26 cellular contexts compared by ENCODE assay signal in the genomic region with DNA sequence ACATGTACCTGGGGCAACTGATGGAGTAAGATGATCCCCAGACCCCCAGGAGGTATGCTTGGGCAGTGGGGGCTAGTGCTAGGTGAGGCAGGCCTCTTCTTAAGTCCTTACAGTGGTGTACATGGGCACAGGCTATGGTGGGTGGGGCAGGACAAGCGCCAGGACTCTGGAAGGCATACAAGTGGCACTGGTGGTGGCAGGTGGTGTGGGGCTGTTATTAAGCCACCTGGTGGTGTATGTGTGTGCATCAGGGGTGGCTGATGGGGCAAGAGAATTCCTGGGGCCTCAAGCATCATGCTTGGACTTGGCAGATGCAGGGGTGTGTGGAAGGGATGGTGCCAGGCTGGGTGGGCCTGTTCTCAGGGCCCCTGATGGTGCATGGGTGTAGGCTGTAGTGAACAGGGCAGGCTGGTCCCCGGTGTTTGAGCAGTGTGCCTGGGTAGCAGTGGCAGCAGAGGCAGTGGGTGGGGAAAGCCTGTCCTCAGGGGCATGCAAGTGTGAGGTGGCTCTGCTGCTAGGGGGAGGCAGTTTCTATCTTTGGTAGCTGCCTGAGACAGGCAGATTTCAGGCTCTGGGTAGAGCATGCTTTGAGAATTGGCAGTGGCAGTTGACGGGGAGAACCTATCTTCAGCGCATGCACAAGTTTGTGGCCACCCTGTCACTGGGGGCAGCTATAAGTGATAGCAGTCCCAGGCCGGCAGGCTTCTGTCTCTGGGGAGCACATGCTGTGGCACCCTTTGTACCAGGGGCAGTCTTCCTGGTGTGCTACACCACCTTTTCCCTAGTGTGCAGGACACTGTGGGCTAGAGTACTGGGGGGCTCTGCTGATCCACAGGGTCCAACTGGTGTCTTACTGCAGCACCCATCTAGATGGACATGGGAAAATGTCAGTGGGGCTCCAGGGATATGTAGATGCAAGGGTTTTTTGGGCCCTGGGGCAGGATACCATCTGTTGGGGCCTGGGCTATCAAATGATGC. TPM values are rescaled to one million over a fixed set of nuclear protein-coding genes. Genes with fewer than 3 reads are reported as not detected.
DNase-seq lines count a peak whose midpoint lies in the region; ATAC-seq and TF ChIP-seq lines count a peak whose summit lies in the region.
"Had no signal": no experiment of that assay in that cellular context is flagged by ENCODE, and none has a peak within 500 bp of the region (broad histone marks: within the 10 kb centered on the region; RNA-seq: fewer than 3 reads in every experiment).

No MANE protein-coding gene starts in this region.

- DNase-seq in activated naive CD4-positive, alpha-beta T cell treated with anti-CD3 and anti-CD28 coated beads, Interleukin-2, amount 50 U/mL, for 72 hours (ENCODE audit: low spot score in 2 of 2), result no peak
- DNase-seq in activated naive CD4-positive, alpha-beta T cell (lab: John Stamatoyannopoulos, UW), result no peak
- DNase-seq in neural progenitor cell (ENCODE audit: low spot score) (no peak), aorta (no peak), adrenal gland (no peak), NCI-H748 treated with DMSO at 0.1 percent for 48 hours (lab: John Stamatoyannopoulos, UW) (no peak)
- DNase-seq: ACHN; activated CD4-positive, alpha-beta T cell treated with anti-CD3 and anti-CD28 coated beads for 1 hour; C1 segment of cervical spinal cord; colonic mucosa; esophagus squamous epithelium; hypothalamus; Kasumi-1; left ventricle myocardium superior; NCI-H1092 treated with DMSO at 0.1 percent for 48 hours; NCI-H2029; NCI-H226; PC-3; SHP77 treated with DMSO at 0.1 percent for 48 hours; stimulated activated CD4-positive, alpha-beta T cell treated with anti-CD3 and anti-CD28 coated beads, Interleukin-4, amount 100 ng/mL, for 24 hours; stomach; transverse colon had no signal

- H4K20me1 ChIP-seq in neural progenitor cell (ENCODE audit: low read depth), result no peaks in the 10 kb centered on the region

- no peaks in the 10 kb centered on the region for H3K36me3 ChIP-seq in neural progenitor cell
- no peaks in the 10 kb centered on the region for H3K36me3 ChIP-seq in aorta (ENCODE audit: control insufficient read depth in 1 of 2, insufficient read depth in 2 of 2, low read length in 1 of 2)
- no peaks in the 10 kb centered on the region for H3K36me3 ChIP-seq in adrenal gland (replicated peaks in 1 of 2)
- H3K36me3 ChIP-seq: breast epithelium, colonic mucosa, esophagus squamous epithelium, gastroesophageal sphincter, stomach, transverse colon had no signal

- H3K9ac ChIP-seq in neural progenitor cell, result no peak overlapping the region

- no peak overlapping the region for H3K4me3 Mint-ChIP-seq in neural progenitor cell

- WGBS in aorta, 2 donors, result 81 to 87% methylated on average over 5 of the region's 5 CpGs
- WGBS in adrenal gland, 4 donors, result 85 to 98% (median 90%) methylated on average over 3 to 5 of the region's 5 CpGs

- TF ChIP-seq CTCF in neural progenitor cell (IDR thresholded peaks at IDR 0.05) (no peak), adrenal gland (IDR thresholded peaks at IDR 0.05) (no peak)

- H2AFZ ChIP-seq in neural progenitor cell (replicated peaks), result no peak overlapping the region

- H3K9me3 ChIP-seq in neural progenitor cell (ENCODE audit: low read depth) (no peaks in the 10 kb centered on the region), aorta (ENCODE audit: control insufficient read depth, low read length) (peaks cover 4% of the 10 kb centered on the region), adrenal gland (replicated peaks in 1 of 3) (no peaks in the 10 kb centered on the region)
- H3K9me3 ChIP-seq: colonic mucosa, esophagus squamous epithelium, transverse colon had no signal

- no peaks in the 10 kb centered on the region for H3K4me1 ChIP-seq in neural progenitor cell
- H3K4me1 ChIP-seq in aorta (ENCODE audit: control insufficient read depth in 1 of 2, insufficient read depth in 2 of 2, low read length in 2 of 2), result no peaks in the 10 kb centered on the region
- H3K4me1 ChIP-seq in adrenal gland (replicated peaks in 1 of 2), result no peaks in the 10 kb centered on the region
- H3K4me1 ChIP-seq: breast epithelium, colonic mucosa, esophagus squamous epithelium, gastroesophageal sphincter, stomach, transverse colon had no signal

- H3K4me3 ChIP-seq in neural progenitor cell (no peak overlapping the region), aorta (ENCODE audit: low read length in 2 of 2) (no peak overlapping the region), adrenal gland (no peak overlapping the region)
- H3K4me3 ChIP-seq: breast epithelium, colonic mucosa, esophagus squamous epithelium, gastroesophageal sphincter, stomach, transverse colon had no signal

- peak overlapping the region; percentile 57 to 81 for H3K27ac Mint-ChIP-seq in activated naive CD4-positive, alpha-beta T cell treated with anti-CD3 and anti-CD28 coated beads, Interleukin-2, amount 50 U/mL, for 72 hours
- H3K27ac Mint-ChIP-seq in neural progenitor cell, result peak overlapping the region; percentile 53

- peaks cover 36 to 52% of the 10 kb centered on the region in 2 donors for H3K36me3 Mint-ChIP-seq in activated naive CD4-positive, alpha-beta T cell treated with anti-CD3 and anti-CD28 coated beads, Interleukin-2, amount 50 U/mL, for 72 hours
- H3K36me3 Mint-ChIP-seq in neural progenitor cell, result no peaks in the 10 kb centered on the region

- no peak overlapping the region for H3K4me2 ChIP-seq in neural progenitor cell

- no peaks in the 10 kb centered on the region for H3K4me1 Mint-ChIP-seq in neural progenitor cell

- ATAC-seq in activated naive CD4-positive, alpha-beta T cell treated with anti-CD3 and anti-CD28 coated beads, Interleukin-2, amount 50 U/mL, for 72 hours, result peak in 1 of 2 donors; percentile 16
- ATAC-seq in HG02798 (IDR thresholded peaks at IDR 0.05; ENCODE audit: poor library complexity, unreplicated experiment) (peak; percentile 13), aorta (ENCODE audit: low FRiP score) (peak; percentile 44), HG02588 (IDR thresholded peaks at IDR 0.05; ENCODE audit: unreplicated experiment) (no peak)
- ATAC-seq: gastroesophageal sphincter, left ventricle myocardium superior, PC-3 had no signal

- no peaks in the 10 kb centered on the region for H3K79me2 ChIP-seq in neural progenitor cell (ENCODE audit: low read depth)

- peaks cover 31 to 32% of the 10 kb centered on the region in 2 donors for H3K9me3 Mint-ChIP-seq in activated naive CD4-positive, alpha-beta T cell treated with anti-CD3 and anti-CD28 coated beads, Interleukin-2, amount 50 U/mL, for 72 hours
- H3K9me3 Mint-ChIP-seq in neural progenitor cell, result peaks cover 30% of the 10 kb centered on the region

- intact Hi-C loops in aorta (cut with DNase I), result no loop called here
- intact Hi-C loops in adrenal gland (cut with DNase I), result no loop called here

- H3K27ac ChIP-seq in neural progenitor cell, result no peak overlapping the region
- no peak overlapping the region for H3K27ac ChIP-seq in aorta (ENCODE audit: low read depth in 1 of 2, low read length in 2 of 2)
- no peak overlapping the region for H3K27ac ChIP-seq in adrenal gland
- H3K27ac ChIP-seq: breast epithelium, colonic mucosa, esophagus squamous epithelium, gastroesophageal sphincter, stomach, transverse colon had no signal

- TF ChIP-seq POLR2A in adrenal gland (IDR thresholded peaks at IDR 0.05), result no peak

- no peaks in the 10 kb centered on the region for H3K27me3 ChIP-seq in neural progenitor cell
- no peaks in the 10 kb centered on the region for H3K27me3 ChIP-seq in aorta (ENCODE audit: control insufficient read depth in 1 of 2, insufficient read depth in 2 of 2, low read length in 1 of 2)
- no peaks in the 10 kb centered on the region for H3K27me3 ChIP-seq in adrenal gland
- H3K27me3 ChIP-seq: breast epithelium, colonic mucosa, esophagus squamous epithelium, gastroesophageal sphincter, stomach, transverse colon had no signal

- peaks cover 7% of the 10 kb centered on the region for H3K27me3 Mint-ChIP-seq in neural progenitor cell (ENCODE audit: insufficient read depth, low read depth)

- no peaks in the 10 kb centered on the region for H3F3A ChIP-seq in neural progenitor cell (ENCODE audit: low read depth)

RNA-seq across cellular contexts. Expression of gene ABCD2, which starts 52.6 kb away (rescaled TPM):
- 1 to 10 TPM; 5.9 to 7.3 TPM for total RNA-seq in activated naive CD4-positive, alpha-beta T cell treated with anti-CD3 and anti-CD28 coated beads, Interleukin-2, amount 50 U/mL, for 72 hours
- total RNA-seq in neural progenitor cell (ENCODE audit: low replicate concordance) (0.04 TPM in 1 of 2 replicates, not detected in the other), aorta (under 1 TPM; 0.42 to 0.75 TPM), adrenal gland (1 to 10 TPM in 4 of 8 donors, under 1 TPM in 4; 0.53 to 3.5 (median 1.1) TPM)
- polyA plus RNA-seq in aorta (under 1 TPM; 0.03 to 0.25 TPM), adrenal gland (1 to 10 TPM in 1 of 3 donors, under 1 TPM in 2; 0.40 to 1.1 (median 0.91) TPM)
- total RNA-seq: PC-3 had no signal
